Comparison of ENCODE assay signal across 1 cellular context in genomic region chr4:95077864-95078263, GRCh38.
TF ChIP-seq lines count a peak whose summit lies in the region.

No MANE protein-coding gene starts in this region.

TF ChIP-seq in IMR-90, 13 proteins besides CTCF, POLR2A, EP300 and RAD21 (continued from another document):
- no peak for TF ChIP-seq BHLHE40 (IDR thresholded peaks at IDR 0.05; ENCODE audit: low read depth, low read length)
